ENCODE assay signal across 8 cellular contexts in genomic region chr7:97971120-97971989, GRCh38. TPM values are rescaled to one million over a fixed set of nuclear protein-coding genes. Genes with fewer than 3 reads are reported as not detected.
DNase-seq lines count a peak whose midpoint lies in the region; ATAC-seq, FAIRE-seq and TF ChIP-seq lines count a peak whose summit lies in the region.

No MANE protein-coding gene starts in this region.

- H3K4me3 Mint-ChIP-seq in naive B cell: peak overlapping the region; percentile 92 to 97 (median 94)

- TF ChIP-seq CTCF in GM06990 (IDR thresholded peaks at IDR 0.05; ENCODE audit: insufficient read depth, low read length, poor library complexity, severe bottlenecking) (peak; percentile 3), VCaP (conservative IDR thresholded peaks at IDR 0.05) (no peak)

- DNase-seq in GM06990 (ENCODE audit: extremely low read depth, insufficient read length): peak; percentile 23
- peak; percentile 30 for DNase-seq in HuH-7 (ENCODE audit: low spot score)
- DNase-seq in erythroblast (lab: John Stamatoyannopoulos, UW): peak; percentile 69 to 74
- DNase-seq in naive B cell: no peak
- peak; percentile 25 for DNase-seq in urothelium cell line (ENCODE audit: low spot score)
- DNase-seq in OCI-M2 (lab: John Stamatoyannopoulos, UW; ENCODE audit: unreplicated experiment): no peak

- peak overlapping the region; percentile 84 for H3K27ac ChIP-seq in VCaP

- H3K36me3 Mint-ChIP-seq in naive B cell: peaks cover 2 to 4% of the 10 kb centered on the region in 2 donors

- H3K27me3 ChIP-seq in GM06990 (replicated peaks; ENCODE audit: control insufficient read depth, insufficient read depth, low read length): no peaks in the 10 kb centered on the region

- peaks cover 3 to 6% (median 4%) of the 10 kb centered on the region in 3 donors for H3K27me3 Mint-ChIP-seq in naive B cell

- TF ChIP-seq POLR2A in erythroblast (IDR thresholded peaks at IDR 0.05; ENCODE audit: low read length): no peak

- no peaks in the 10 kb centered on the region; the same call in none of the 2 replicates for H3K36me3 ChIP-seq in GM06990 (ENCODE audit: control insufficient read depth, insufficient read depth, low read length)

- peak overlapping the region; percentile 89 for H3K4me3 ChIP-seq in GM06990 (replicated peaks; ENCODE audit: low read depth, low read length)

- no peak for FAIRE-seq in urothelium cell line (lab: Jason Lieb, UNC)

- H3K9me3 Mint-ChIP-seq in naive B cell: peaks cover 0 to 3% (median 0%) of the 10 kb centered on the region in 7 donors

- H3K27ac Mint-ChIP-seq in naive B cell: peak overlapping the region; percentile 49 to 95 (median 86)

- peaks cover 6 to 24% (median 18%) of the 10 kb centered on the region in 3 donors for H3K4me1 Mint-ChIP-seq in naive B cell

- ATAC-seq in GM21619 (IDR thresholded peaks at IDR 0.05; ENCODE audit: unreplicated experiment) (peak; percentile 28), naive B cell (ENCODE audit: low read depth in 2 of 2) (peak in 1 of 2 donors; percentile 42)

RNA-seq across cellular contexts. Expression of gene OCM2, which starts 18.6 kb away (rescaled TPM):
- not detected for polyA plus RNA-seq in naive B cell (ENCODE audit: low read depth in 6 of 6)

Comparison
In these comparisons a context has a peak if more than half of its experiments do, and no peak if none do; other contexts are left out.
1. DNase-seq: peak in GM06990 (single experiment), HuH-7 (single experiment), erythroblast (2 of 2) and urothelium cell line (single experiment); none in naive B cell (single experiment) and OCI-M2 (single experiment).